ENCODE assay signal across 8 cellular contexts in genomic region chr21:37532868-37533780, GRCh38.
DNase-seq lines count a peak whose midpoint lies in the region; ATAC-seq and TF ChIP-seq lines count a peak whose summit lies in the region.

No MANE protein-coding gene starts in this region.

- peaks cover 77% of the 10 kb centered on the region for H3K27me3 Mint-ChIP-seq in stimulated activated memory B cell treated with anti-CD40 and anti-IgM and Interleukin-4, amounts not matched to agents 10 μg/mL and 1 μg/mL and 100 μg/mL, for 72 hours
- H3K27me3 Mint-ChIP-seq in T-helper 17 cell, result peaks cover 50% of the 10 kb centered on the region

- H3K4me3 Mint-ChIP-seq in stimulated activated memory B cell treated with anti-CD40 and anti-IgM and Interleukin-4, amounts not matched to agents 10 μg/mL and 1 μg/mL and 100 μg/mL, for 72 hours, result peak overlapping the region; percentile 57
- H3K4me3 Mint-ChIP-seq in T-helper 17 cell, result no peak overlapping the region

- peaks cover 5% of the 10 kb centered on the region for H3K9me3 Mint-ChIP-seq in stimulated activated memory B cell treated with anti-CD40 and anti-IgM and Interleukin-4, amounts not matched to agents 10 μg/mL and 1 μg/mL and 100 μg/mL, for 72 hours

- DNase-seq in ELR (ENCODE audit: low read depth), result peak; percentile 68
- DNase-seq in NCI-H69 (lab: John Stamatoyannopoulos, UW), result peak; percentile 51
- peak; percentile 18 for DNase-seq in fibroblast of pulmonary artery (ENCODE audit: low read depth)
- no peak for DNase-seq in NCI-H187 (lab: John Stamatoyannopoulos, UW)
- DNase-seq in T-helper 17 cell, result no peak

- no peak overlapping the region for H3K4me3 ChIP-seq in fibroblast of pulmonary artery (replicated peaks; ENCODE audit: low read depth, low read length)

- peaks cover 6% of the 10 kb centered on the region for H3K36me3 Mint-ChIP-seq in stimulated activated memory B cell treated with anti-CD40 and anti-IgM and Interleukin-4, amounts not matched to agents 10 μg/mL and 1 μg/mL and 100 μg/mL, for 72 hours
- H3K36me3 Mint-ChIP-seq in T-helper 17 cell (ENCODE audit: low read depth), result peaks cover 12% of the 10 kb centered on the region

- H3K9me3 ChIP-seq in T-helper 17 cell (ENCODE audit: control insufficient read depth, low read length, poor library complexity, severe bottlenecking), result no peaks in the 10 kb centered on the region

- peaks cover 15% of the 10 kb centered on the region for H3K4me1 Mint-ChIP-seq in stimulated activated memory B cell treated with anti-CD40 and anti-IgM and Interleukin-4, amounts not matched to agents 10 μg/mL and 1 μg/mL and 100 μg/mL, for 72 hours
- H3K4me1 Mint-ChIP-seq in T-helper 17 cell, result no peaks in the 10 kb centered on the region

- peak overlapping the region; percentile 48 for H3K27ac Mint-ChIP-seq in stimulated activated memory B cell treated with anti-CD40 and anti-IgM and Interleukin-4, amounts not matched to agents 10 μg/mL and 1 μg/mL and 100 μg/mL, for 72 hours
- no peak overlapping the region for H3K27ac Mint-ChIP-seq in T-helper 17 cell

- no peak for TF ChIP-seq CTCF in fibroblast of pulmonary artery (IDR thresholded peaks at IDR 0.05; ENCODE audit: low read length, missing control alignments)

- ATAC-seq in GM21447 (IDR thresholded peaks at IDR 0.05; ENCODE audit: unreplicated experiment) (peak; percentile 79), T-helper 17 cell (no peak), HG03159 (IDR thresholded peaks at IDR 0.05; ENCODE audit: unreplicated experiment) (no peak)
- peak; percentile 89 for ATAC-seq in stimulated activated memory B cell treated with anti-CD40 and anti-IgM and Interleukin-4, amounts not matched to agents 10 μg/mL and 1 μg/mL and 100 μg/mL, for 72 hours

Comparison
In these comparisons a context has a peak if more than half of its experiments do, and no peak if none do; other contexts are left out.
1. DNase-seq: peak in ELR (single experiment), NCI-H69 (single experiment) and fibroblast of pulmonary artery (single experiment); none in NCI-H187 (0 of 2) and T-helper 17 cell (0 of 3).
2. ATAC-seq: peak in GM21447 (single experiment) and stimulated activated memory B cell treated with anti-CD40 and anti-IgM and Interleukin-4, amounts not matched to agents 10 μg/mL and 1 μg/mL and 100 μg/mL, for 72 hours (single experiment); none in T-helper 17 cell (single experiment) and HG03159 (single experiment).